In the genomic region with DNA sequence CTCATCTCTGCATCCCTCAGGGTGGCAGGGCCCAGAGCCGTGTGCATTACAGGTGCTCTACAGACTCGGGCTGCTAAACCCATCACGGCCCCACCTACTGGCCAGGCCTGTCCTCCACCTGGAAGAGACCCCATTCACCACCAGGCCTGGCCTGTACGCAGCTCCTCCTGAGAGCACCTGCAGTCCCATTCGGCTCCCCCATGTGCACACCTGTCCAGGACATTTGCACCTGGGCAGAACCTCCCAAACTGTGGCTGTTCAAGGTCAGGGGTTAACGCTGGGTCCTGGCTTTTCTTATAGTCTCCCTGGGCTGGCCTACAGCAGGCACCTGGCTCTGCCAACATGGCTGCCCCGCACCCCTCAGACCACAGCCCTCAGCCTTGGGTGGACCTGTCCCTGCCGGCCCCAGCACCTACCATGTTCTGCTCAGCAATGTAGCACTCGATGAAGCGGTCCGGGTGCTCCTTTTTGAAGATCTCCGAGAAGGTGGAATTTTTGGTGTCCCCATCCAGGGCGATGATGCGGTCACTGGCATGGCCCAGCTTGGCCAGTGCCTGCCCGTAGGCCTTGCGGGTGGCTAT, we compare ENCODE assay signal across 4 cellular contexts.
TF ChIP-seq lines count a peak whose summit lies in the region.

No MANE protein-coding gene starts in this region.

TF ChIP-seq in SK-N-SH, 30 proteins besides CTCF, POLR2A, EP300 and RAD21 (continues in another document):
- TF ChIP-seq NFIC (IDR thresholded peaks at IDR 0.05; ENCODE audit: borderline replicate concordance) (no peak), JUND (IDR thresholded peaks at IDR 0.05) (no peak), FOXM1 (IDR thresholded peaks at IDR 0.05; ENCODE audit: low read depth) (no peak), ELF1 (IDR thresholded peaks at IDR 0.05) (no peak), TCF12 (IDR thresholded peaks at IDR 0.05) (no peak), YY1 (IDR thresholded peaks at IDR 0.05; ENCODE audit: low read depth) (no peak), TEAD4 (IDR thresholded peaks at IDR 0.05; ENCODE audit: borderline replicate concordance, insufficient read depth) (no peak), SIN3A (IDR thresholded peaks at IDR 0.05; ENCODE audit: borderline replicate concordance, low read depth, low read length) (no peak), GABPA (IDR thresholded peaks at IDR 0.05; ENCODE audit: low read depth) (no peak), RCOR1 (IDR thresholded peaks at IDR 0.05; ENCODE audit: low read length) (no peak), FOXJ3 (CRISPR knock-in tag; IDR thresholded peaks at IDR 0.05) (no peak), GATA2 (CRISPR knock-in tag; IDR thresholded peaks at IDR 0.05) (no peak), MXI1 (IDR thresholded peaks at IDR 0.05; ENCODE audit: low read depth, low read length) (no peak)
- TF ChIP-seq, protein P1, sequence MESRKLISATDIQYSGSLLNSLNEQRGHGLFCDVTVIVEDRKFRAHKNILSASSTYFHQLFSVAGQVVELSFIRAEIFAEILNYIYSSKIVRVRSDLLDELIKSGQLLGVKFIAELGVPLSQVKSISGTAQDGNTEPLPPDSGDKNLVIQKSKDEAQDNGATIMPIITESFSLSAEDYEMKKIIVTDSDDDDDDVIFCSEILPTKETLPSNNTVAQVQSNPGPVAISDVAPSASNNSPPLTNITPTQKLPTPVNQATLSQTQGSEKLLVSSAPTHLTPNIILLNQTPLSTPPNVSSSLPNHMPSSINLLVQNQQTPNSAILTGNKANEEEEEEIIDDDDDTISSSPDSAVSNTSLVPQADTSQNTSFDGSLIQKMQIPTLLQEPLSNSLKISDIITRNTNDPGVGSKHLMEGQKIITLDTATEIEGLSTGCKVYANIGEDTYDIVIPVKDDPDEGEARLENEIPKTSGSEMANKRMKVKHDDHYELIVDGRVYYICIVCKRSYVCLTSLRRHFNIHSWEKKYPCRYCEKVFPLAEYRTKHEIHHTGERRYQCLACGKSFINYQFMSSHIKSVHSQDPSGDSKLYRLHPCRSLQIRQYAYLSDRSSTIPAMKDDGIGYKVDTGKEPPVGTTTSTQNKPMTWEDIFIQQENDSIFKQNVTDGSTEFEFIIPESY (IDR thresholded peaks at IDR 0.05; ENCODE audit: borderline replicate concordance, low read depth), result no peak
- TF ChIP-seq, protein P2, sequence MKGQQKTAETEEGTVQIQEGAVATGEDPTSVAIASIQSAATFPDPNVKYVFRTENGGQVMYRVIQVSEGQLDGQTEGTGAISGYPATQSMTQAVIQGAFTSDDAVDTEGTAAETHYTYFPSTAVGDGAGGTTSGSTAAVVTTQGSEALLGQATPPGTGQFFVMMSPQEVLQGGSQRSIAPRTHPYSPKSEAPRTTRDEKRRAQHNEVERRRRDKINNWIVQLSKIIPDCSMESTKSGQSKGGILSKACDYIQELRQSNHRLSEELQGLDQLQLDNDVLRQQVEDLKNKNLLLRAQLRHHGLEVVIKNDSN (IDR thresholded peaks at IDR 0.05; ENCODE audit: borderline replicate concordance, low read depth), result no peak

TF ChIP-seq in SK-N-SH treated with all-trans-retinoic acid at 6 μM for 48 hours, 23 proteins besides CTCF, POLR2A, EP300 and RAD21 (continues in another document):
- TF ChIP-seq, protein P3, sequence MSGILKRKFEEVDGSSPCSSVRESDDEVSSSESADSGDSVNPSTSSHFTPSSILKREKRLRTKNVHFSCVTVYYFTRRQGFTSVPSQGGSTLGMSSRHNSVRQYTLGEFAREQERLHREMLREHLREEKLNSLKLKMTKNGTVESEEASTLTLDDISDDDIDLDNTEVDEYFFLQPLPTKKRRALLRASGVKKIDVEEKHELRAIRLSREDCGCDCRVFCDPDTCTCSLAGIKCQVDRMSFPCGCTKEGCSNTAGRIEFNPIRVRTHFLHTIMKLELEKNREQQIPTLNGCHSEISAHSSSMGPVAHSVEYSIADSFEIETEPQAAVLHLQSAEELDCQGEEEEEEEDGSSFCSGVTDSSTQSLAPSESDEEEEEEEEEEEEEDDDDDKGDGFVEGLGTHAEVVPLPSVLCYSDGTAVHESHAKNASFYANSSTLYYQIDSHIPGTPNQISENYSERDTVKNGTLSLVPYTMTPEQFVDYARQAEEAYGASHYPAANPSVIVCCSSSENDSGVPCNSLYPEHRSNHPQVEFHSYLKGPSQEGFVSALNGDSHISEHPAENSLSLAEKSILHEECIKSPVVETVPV (CRISPR knock-in tag; IDR thresholded peaks at IDR 0.05), result no peak
- TF ChIP-seq, protein P4, sequence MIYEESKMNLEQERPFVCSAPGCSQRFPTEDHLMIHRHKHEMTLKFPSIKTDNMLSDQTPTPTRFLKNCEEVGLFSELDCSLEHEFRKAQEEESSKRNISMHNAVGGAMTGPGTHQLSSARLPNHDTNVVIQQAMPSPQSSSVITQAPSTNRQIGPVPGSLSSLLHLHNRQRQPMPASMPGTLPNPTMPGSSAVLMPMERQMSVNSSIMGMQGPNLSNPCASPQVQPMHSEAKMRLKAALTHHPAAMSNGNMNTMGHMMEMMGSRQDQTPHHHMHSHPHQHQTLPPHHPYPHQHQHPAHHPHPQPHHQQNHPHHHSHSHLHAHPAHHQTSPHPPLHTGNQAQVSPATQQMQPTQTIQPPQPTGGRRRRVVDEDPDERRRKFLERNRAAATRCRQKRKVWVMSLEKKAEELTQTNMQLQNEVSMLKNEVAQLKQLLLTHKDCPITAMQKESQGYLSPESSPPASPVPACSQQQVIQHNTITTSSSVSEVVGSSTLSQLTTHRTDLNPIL (CRISPR knock-in tag; IDR thresholded peaks at IDR 0.05; ENCODE audit: low read depth), result no peak
- TF ChIP-seq, protein P5, sequence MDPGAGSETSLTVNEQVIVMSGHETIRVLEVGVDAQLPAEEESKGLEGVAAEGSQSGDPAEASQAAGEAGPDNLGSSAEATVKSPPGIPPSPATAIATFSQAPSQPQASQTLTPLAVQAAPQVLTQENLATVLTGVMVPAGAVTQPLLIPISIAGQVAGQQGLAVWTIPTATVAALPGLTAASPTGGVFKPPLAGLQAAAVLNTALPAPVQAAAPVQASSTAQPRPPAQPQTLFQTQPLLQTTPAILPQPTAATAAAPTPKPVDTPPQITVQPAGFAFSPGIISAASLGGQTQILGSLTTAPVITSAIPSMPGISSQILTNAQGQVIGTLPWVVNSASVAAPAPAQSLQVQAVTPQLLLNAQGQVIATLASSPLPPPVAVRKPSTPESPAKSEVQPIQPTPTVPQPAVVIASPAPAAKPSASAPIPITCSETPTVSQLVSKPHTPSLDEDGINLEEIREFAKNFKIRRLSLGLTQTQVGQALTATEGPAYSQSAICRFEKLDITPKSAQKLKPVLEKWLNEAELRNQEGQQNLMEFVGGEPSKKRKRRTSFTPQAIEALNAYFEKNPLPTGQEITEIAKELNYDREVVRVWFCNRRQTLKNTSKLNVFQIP (CRISPR knock-in tag; IDR thresholded peaks at IDR 0.05; ENCODE audit: borderline replicate concordance, low read depth), result no peak
- no peak for TF ChIP-seq ESRRG (CRISPR knock-in tag; IDR thresholded peaks at IDR 0.05)

TF ChIP-seq in HCT116, 20 proteins besides CTCF, POLR2A, EP300 and RAD21:
- no peak for TF ChIP-seq SIN3A (IDR thresholded peaks at IDR 0.05; ENCODE audit: low read depth)
- TF ChIP-seq, protein P6, sequence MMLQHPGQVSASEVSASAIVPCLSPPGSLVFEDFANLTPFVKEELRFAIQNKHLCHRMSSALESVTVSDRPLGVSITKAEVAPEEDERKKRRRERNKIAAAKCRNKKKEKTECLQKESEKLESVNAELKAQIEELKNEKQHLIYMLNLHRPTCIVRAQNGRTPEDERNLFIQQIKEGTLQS (IDR thresholded peaks at IDR 0.05), result no peak
- no peak for TF ChIP-seq EZH2phosphoT487 (IDR thresholded peaks at IDR 0.05; ENCODE audit: borderline replicate concordance)

TF ChIP-seq in WTC11, 78 proteins besides CTCF, POLR2A, EP300 and RAD21:
- TF ChIP-seq ZNF138 (CRISPR knock-in tag; conservative IDR thresholded peaks at IDR 0.05) (no peak), TEAD4 (CRISPR knock-in tag; IDR thresholded peaks at IDR 0.05) (no peak), ZNF121 (CRISPR knock-in tag; IDR thresholded peaks at IDR 0.05) (no peak), CREB1 (CRISPR knock-in tag; IDR thresholded peaks at IDR 0.05) (no peak), CBFB (CRISPR knock-in tag; IDR thresholded peaks at IDR 0.05; ENCODE audit: low read depth) (no peak), SP1 (CRISPR knock-in tag; conservative IDR thresholded peaks at IDR 0.05) (no peak), MXD4 (CRISPR knock-in tag; IDR thresholded peaks at IDR 0.05; ENCODE audit: borderline replicate concordance) (no peak), ZNF219 (CRISPR knock-in tag; IDR thresholded peaks at IDR 0.05; ENCODE audit: borderline replicate concordance) (no peak), OVOL2 (CRISPR knock-in tag; IDR thresholded peaks at IDR 0.05; ENCODE audit: borderline replicate concordance) (no peak), ZNF423 (CRISPR knock-in tag; IDR thresholded peaks at IDR 0.05) (no peak), GTF2I (CRISPR knock-in tag; conservative IDR thresholded peaks at IDR 0.05) (no peak), ZNF671 (CRISPR knock-in tag; IDR thresholded peaks at IDR 0.05) (no peak), HMGA2 (CRISPR knock-in tag; IDR thresholded peaks at IDR 0.05) (no peak), GRHL2 (CRISPR knock-in tag; IDR thresholded peaks at IDR 0.05; ENCODE audit: insufficient replicate concordance, severe bottlenecking) (no peak), ZNF232 (CRISPR knock-in tag; IDR thresholded peaks at IDR 0.05) (no peak), ZNF263 (CRISPR knock-in tag; IDR thresholded peaks at IDR 0.05; ENCODE audit: low read depth) (no peak)
- TF ChIP-seq, protein P7, sequence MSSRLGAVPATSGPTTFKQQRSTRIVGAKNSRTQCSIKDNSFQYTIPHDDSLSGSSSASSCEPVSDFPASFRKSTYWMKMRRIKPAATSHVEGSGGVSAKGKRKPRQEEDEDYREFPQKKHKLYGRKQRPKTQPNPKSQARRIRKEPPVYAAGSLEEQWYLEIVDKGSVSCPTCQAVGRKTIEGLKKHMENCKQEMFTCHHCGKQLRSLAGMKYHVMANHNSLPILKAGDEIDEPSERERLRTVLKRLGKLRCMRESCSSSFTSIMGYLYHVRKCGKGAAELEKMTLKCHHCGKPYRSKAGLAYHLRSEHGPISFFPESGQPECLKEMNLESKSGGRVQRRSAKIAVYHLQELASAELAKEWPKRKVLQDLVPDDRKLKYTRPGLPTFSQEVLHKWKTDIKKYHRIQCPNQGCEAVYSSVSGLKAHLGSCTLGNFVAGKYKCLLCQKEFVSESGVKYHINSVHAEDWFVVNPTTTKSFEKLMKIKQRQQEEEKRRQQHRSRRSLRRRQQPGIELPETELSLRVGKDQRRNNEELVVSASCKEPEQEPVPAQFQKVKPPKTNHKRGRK (CRISPR knock-in tag; IDR thresholded peaks at IDR 0.05; ENCODE audit: borderline replicate concordance), result no peak
- TF ChIP-seq, protein P8, sequence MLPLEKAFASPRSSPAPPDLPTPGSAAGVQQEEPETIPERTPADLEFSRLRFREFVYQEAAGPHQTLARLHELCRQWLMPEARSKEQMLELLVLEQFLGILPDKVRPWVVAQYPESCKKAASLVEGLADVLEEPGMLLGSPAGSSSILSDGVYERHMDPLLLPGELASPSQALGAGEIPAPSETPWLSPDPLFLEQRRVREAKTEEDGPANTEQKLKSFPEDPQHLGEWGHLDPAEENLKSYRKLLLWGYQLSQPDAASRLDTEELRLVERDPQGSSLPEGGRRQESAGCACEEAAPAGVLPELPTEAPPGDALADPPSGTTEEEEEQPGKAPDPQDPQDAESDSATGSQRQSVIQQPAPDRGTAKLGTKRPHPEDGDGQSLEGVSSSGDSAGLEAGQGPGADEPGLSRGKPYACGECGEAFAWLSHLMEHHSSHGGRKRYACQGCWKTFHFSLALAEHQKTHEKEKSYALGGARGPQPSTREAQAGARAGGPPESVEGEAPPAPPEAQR (CRISPR knock-in tag; IDR thresholded peaks at IDR 0.05), result no peak
- TF ChIP-seq, protein P9, sequence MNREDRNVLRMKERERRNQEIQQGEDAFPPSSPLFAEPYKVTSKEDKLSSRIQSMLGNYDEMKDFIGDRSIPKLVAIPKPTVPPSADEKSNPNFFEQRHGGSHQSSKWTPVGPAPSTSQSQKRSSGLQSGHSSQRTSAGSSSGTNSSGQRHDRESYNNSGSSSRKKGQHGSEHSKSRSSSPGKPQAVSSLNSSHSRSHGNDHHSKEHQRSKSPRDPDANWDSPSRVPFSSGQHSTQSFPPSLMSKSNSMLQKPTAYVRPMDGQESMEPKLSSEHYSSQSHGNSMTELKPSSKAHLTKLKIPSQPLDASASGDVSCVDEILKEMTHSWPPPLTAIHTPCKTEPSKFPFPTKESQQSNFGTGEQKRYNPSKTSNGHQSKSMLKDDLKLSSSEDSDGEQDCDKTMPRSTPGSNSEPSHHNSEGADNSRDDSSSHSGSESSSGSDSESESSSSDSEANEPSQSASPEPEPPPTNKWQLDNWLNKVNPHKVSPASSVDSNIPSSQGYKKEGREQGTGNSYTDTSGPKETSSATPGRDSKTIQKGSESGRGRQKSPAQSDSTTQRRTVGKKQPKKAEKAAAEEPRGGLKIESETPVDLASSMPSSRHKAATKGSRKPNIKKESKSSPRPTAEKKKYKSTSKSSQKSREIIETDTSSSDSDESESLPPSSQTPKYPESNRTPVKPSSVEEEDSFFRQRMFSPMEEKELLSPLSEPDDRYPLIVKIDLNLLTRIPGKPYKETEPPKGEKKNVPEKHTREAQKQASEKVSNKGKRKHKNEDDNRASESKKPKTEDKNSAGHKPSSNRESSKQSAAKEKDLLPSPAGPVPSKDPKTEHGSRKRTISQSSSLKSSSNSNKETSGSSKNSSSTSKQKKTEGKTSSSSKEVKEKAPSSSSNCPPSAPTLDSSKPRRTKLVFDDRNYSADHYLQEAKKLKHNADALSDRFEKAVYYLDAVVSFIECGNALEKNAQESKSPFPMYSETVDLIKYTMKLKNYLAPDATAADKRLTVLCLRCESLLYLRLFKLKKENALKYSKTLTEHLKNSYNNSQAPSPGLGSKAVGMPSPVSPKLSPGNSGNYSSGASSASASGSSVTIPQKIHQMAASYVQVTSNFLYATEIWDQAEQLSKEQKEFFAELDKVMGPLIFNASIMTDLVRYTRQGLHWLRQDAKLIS (CRISPR knock-in tag; IDR thresholded peaks at IDR 0.05; ENCODE audit: borderline replicate concordance), result no peak
- TF ChIP-seq, protein P10, sequence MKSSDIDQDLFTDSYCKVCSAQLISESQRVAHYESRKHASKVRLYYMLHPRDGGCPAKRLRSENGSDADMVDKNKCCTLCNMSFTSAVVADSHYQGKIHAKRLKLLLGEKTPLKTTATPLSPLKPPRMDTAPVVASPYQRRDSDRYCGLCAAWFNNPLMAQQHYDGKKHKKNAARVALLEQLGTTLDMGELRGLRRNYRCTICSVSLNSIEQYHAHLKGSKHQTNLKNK (CRISPR knock-in tag; IDR thresholded peaks at IDR 0.05), result no peak
